ENCODE assay signal across 2 cellular contexts in genomic region chr5:622946-623522, GRCh38.
TF ChIP-seq lines count a peak whose summit lies in the region.

No MANE protein-coding gene starts in this region.

TF ChIP-seq in HepG2, 621 proteins besides CTCF, POLR2A, EP300 and RAD21:
- TF ChIP-seq MBD4 (IDR thresholded peaks at IDR 0.05; ENCODE audit: borderline replicate concordance, low read length) = no peak
- no peak for TF ChIP-seq ZFP36L2 (CRISPR knock-in tag; IDR thresholded peaks at IDR 0.05)
- no peak for TF ChIP-seq ZBTB10 (CRISPR knock-in tag; IDR thresholded peaks at IDR 0.05; ENCODE audit: borderline replicate concordance)
- TF ChIP-seq ZNF329 (CRISPR knock-in tag; IDR thresholded peaks at IDR 0.05; ENCODE audit: low read depth) = no peak
- TF ChIP-seq SCMH1 (CRISPR knock-in tag; IDR thresholded peaks at IDR 0.05; ENCODE audit: borderline replicate concordance) = no peak
TF ChIP-seq in HepG2: peak in this region for 0.

TF ChIP-seq in K562, 482 proteins besides CTCF, POLR2A, EP300 and RAD21:
- TF ChIP-seq ZNF592 (IDR thresholded peaks at IDR 0.05) = no peak
- TF ChIP-seq ZNF408 (CRISPR knock-in tag; IDR thresholded peaks at IDR 0.05; ENCODE audit: low read depth) = no peak
- no peak for TF ChIP-seq FOXJ3 (CRISPR knock-in tag; IDR thresholded peaks at IDR 0.05)
- TF ChIP-seq SUPT5H (IDR thresholded peaks at IDR 0.05) = 0 out of 2 replicates have a peak, but pooled peaks have one; percentile 18
- TF ChIP-seq POLR2G (IDR thresholded peaks at IDR 0.05; ENCODE audit: low read depth, low read length) = peak; percentile 66
- TF ChIP-seq HMBOX1 (IDR thresholded peaks at IDR 0.05) = no peak
